ENCODE assay signal across 16 cellular contexts in genomic region chr2:159051133-159051532, GRCh38.
DNase-seq lines count a peak whose midpoint lies in the region; ATAC-seq and TF ChIP-seq lines count a peak whose summit lies in the region.
"Had no signal": no experiment of that assay in that cellular context is flagged by ENCODE, and none has a peak within 500 bp of the region (broad histone marks: within the 10 kb centered on the region; RNA-seq: fewer than 3 reads in every experiment).

No MANE protein-coding gene starts in this region.

- no peak for ATAC-seq in heart left ventricle
- ATAC-seq in T-cell (replicated peaks in 1 of 4): no peak

- DNase-seq in left ventricle myocardium inferior: no peak
- DNase-seq in heart left ventricle: no peak
- peak; percentile 91 for DNase-seq in foreskin melanocyte
- peak; percentile 79 for DNase-seq in pons (ENCODE audit: low spot score)
- no peak for DNase-seq in NCI-H2227 (lab: John Stamatoyannopoulos, UW; ENCODE audit: unreplicated experiment)
- DNase-seq in NCI-H146 treated with DMSO at 0.1 percent for 48 hours (lab: John Stamatoyannopoulos, UW; ENCODE audit: unreplicated experiment): no peak
- DNase-seq in globus pallidus (ENCODE audit: low spot score): no peak
- no peak for DNase-seq in T-cell
- DNase-seq: 8988T; AML-193; CD8-positive, alpha-beta memory T cell; DMS53; GF-D8; HFFc6 had no signal

- no peak for TF ChIP-seq CTCF in left ventricle myocardium inferior (IDR thresholded peaks at IDR 0.05; ENCODE audit: borderline replicate concordance)
- TF ChIP-seq CTCF in heart left ventricle (IDR thresholded peaks at IDR 0.05): no peak

- CTCF ChIA-PET in T-cell (lab: Charles Lee): interaction anchor here in 1 of 2 donors (0.5 kb wide), 1 partner anchor 18 kb away, joined by 4 read pairs; no protein-coding TSS in a partner anchor

- H3K27ac Mint-ChIP-seq in T-cell: no peak overlapping the region
- H3K27ac Mint-ChIP-seq: CD8-positive, alpha-beta memory T cell had no signal

- TF ChIP-seq POLR2A in heart left ventricle (IDR thresholded peaks at IDR 0.05): no peak

- H3K9me3 Mint-ChIP-seq in T-cell: no peaks in the 10 kb centered on the region
- H3K9me3 Mint-ChIP-seq: CD8-positive, alpha-beta memory T cell; HFFc6 had no signal

- intact Hi-C loops in left ventricle myocardium inferior (cut with micrococcal nuclease): no loop called here
- intact Hi-C loops in heart left ventricle (cut with DNase I): no loop called here

- H3K4me3 ChIP-seq in left ventricle myocardium inferior: no peak overlapping the region
- no peak overlapping the region for H3K4me3 ChIP-seq in heart left ventricle
- H3K4me3 ChIP-seq: BLaER1, HAP-1 had no signal

- 94 to 100% (median 97%) methylated on average over 3 of the region's 3 CpGs for WGBS in heart left ventricle, 4 donors

- peaks cover 0 to 2% of the 10 kb centered on the region in 2 donors for H3K27me3 Mint-ChIP-seq in T-cell

- POLR2A ChIA-PET in T-cell (lab: Charles Lee): no interaction called here

- no peaks in the 10 kb centered on the region for H3K36me3 Mint-ChIP-seq in T-cell

- H3K27ac ChIP-seq in left ventricle myocardium inferior (replicated peaks): peak overlapping the region; percentile 5
- H3K27ac ChIP-seq in heart left ventricle: peak overlapping the region in 2 of 12 donors; percentile 27 to 57
- H3K27ac ChIP-seq: BLaER1 had no signal

- H3K4me1 ChIP-seq in left ventricle myocardium inferior (peaks cover 99% of the 10 kb centered on the region), heart left ventricle (peaks cover 0 to 92% (median 49%) of the 10 kb centered on the region in 12 donors)
- H3K4me1 ChIP-seq: HAP-1 had no signal

- H3K36me3 ChIP-seq in left ventricle myocardium inferior: no peaks in the 10 kb centered on the region
- H3K36me3 ChIP-seq in heart left ventricle: peaks cover 0 to 2% (median 0%) of the 10 kb centered on the region in 9 donors
- H3K36me3 ChIP-seq: BLaER1, HAP-1 had no signal

- H3K4me3 Mint-ChIP-seq in T-cell: no peak overlapping the region
- H3K4me3 Mint-ChIP-seq: CD8-positive, alpha-beta memory T cell; HFFc6 had no signal

- H3K9me3 ChIP-seq in left ventricle myocardium inferior (replicated peaks) (no peaks in the 10 kb centered on the region), heart left ventricle (no peaks in the 10 kb centered on the region)
- H3K9me3 ChIP-seq: BLaER1, HAP-1 had no signal

- H3K27me3 ChIP-seq in left ventricle myocardium inferior (ENCODE audit: low read depth) (no peaks in the 10 kb centered on the region), heart left ventricle (no peaks in the 10 kb centered on the region)
- H3K27me3 ChIP-seq: BLaER1 had no signal

- H3K4me1 Mint-ChIP-seq in T-cell: no peaks in the 10 kb centered on the region
- H3K4me1 Mint-ChIP-seq: CD8-positive, alpha-beta memory T cell had no signal

Comparison
In these comparisons a context has a peak if more than half of its experiments do, and no peak if none do; other contexts are left out.
1. DNase-seq: peak in foreskin melanocyte (single experiment) and pons (single experiment); none in left ventricle myocardium inferior (single experiment), heart left ventricle (0 of 5), NCI-H2227 (single experiment), NCI-H146 treated with DMSO at 0.1 percent for 48 hours (single experiment), globus pallidus (single experiment) and T-cell (0 of 34).